Comparison of ENCODE assay signal across 8 cellular contexts in the genomic region with DNA sequence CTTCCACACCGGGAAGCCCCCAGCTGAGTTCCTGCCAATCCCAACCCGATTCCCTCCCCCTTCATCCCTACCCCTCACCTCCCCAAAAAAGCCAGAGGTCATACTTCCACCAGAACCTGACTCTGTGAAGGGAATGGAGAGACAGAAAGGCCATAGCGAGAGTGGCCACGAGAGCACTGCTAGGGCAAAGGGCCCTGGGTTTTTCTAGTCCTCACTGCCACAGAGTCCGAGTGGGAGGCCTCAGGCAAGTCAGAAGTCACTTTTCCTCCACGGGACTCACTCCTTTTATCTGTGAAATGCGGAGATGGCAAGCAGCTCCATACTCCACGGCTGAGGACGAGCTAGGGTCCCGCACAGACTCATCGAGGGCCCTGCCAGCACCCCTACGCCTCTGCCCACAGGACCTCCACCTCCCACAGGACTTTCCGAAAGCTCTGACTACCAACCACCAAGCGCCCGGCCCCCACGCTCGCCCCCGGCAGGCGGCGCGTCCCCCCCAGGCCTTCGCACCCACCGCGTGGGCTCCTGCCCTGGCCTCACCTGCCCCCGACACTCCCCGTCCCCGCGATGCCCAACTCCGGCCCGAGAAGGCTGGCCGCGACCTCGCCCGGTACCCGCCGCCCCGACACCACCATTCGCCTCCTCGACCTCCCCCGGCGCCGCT. TPM values are rescaled to one million over a fixed set of nuclear protein-coding genes. Genes with fewer than 3 reads are reported as not detected.
DNase-seq lines count a peak whose midpoint lies in the region; ATAC-seq and TF ChIP-seq lines count a peak whose summit lies in the region.

No MANE protein-coding gene starts in this region.

- H3K4me2 ChIP-seq in neural cell (ENCODE audit: low read length): peak overlapping the region; percentile 85

- DNase-seq in D341Med (ENCODE audit: low spot score) (peak; percentile 71), NCI-H226 (peak; percentile 32), fibroblast of gingiva (ENCODE audit: low read depth) (peak; percentile 29), HPDE6-E6E7 (ENCODE audit: extremely low spot score) (no peak)
- DNase-seq in activated T-cell treated with anti-CD3 and anti-CD28 coated beads, Interleukin-2, amount 50 U/mL, for 48 hours: peak; percentile 60 to 70

- H3K9me2 ChIP-seq in neural cell (ENCODE audit: insufficient read depth, low read length): no peaks in the 10 kb centered on the region

- H3K4me3 ChIP-seq in neural cell (ENCODE audit: low read length): peak overlapping the region; percentile 91
- H3K4me3 ChIP-seq in subcutaneous abdominal adipose tissue (ENCODE audit: low read depth in 1 of 5, low read length in 5 of 5): peak overlapping the region; percentile 72 to 92 (median 91)

- no peak for TF ChIP-seq EP300 in neural cell (conservative IDR thresholded peaks at IDR 0.05; ENCODE audit: poor library complexity, severe bottlenecking)

- H3K36me3 ChIP-seq in neural cell (ENCODE audit: insufficient read depth, low read length): no peaks in the 10 kb centered on the region
- H3K36me3 ChIP-seq in subcutaneous abdominal adipose tissue (ENCODE audit: control insufficient read depth in 5 of 5, insufficient read depth in 5 of 5, low read length in 5 of 5): peaks cover 0 to 7% (median 0%) of the 10 kb centered on the region in 5 donors

- H3K27me3 ChIP-seq in neural cell (ENCODE audit: insufficient read depth, low read depth, low read length): no peaks in the 10 kb centered on the region
- H3K27me3 ChIP-seq in subcutaneous abdominal adipose tissue (ENCODE audit: control insufficient read depth in 5 of 5, insufficient read depth in 4 of 5, low read length in 5 of 5): no peaks in the 10 kb centered on the region

- no peaks in the 10 kb centered on the region for H3K9me3 ChIP-seq in neural cell (ENCODE audit: low read length)
- no peaks in the 10 kb centered on the region for H3K9me3 ChIP-seq in subcutaneous abdominal adipose tissue (ENCODE audit: control insufficient read depth in 5 of 5, low read length in 5 of 5)

- TF ChIP-seq CTCF in neural cell (IDR thresholded peaks at IDR 0.05; ENCODE audit: poor library complexity, severe bottlenecking): no peak

- no peaks in the 10 kb centered on the region for H4K20me1 ChIP-seq in neural cell (ENCODE audit: insufficient read depth)

- H3F3A ChIP-seq in neural cell (ENCODE audit: insufficient read depth, low read length, poor library complexity, severe bottlenecking): no peaks in the 10 kb centered on the region

- peak overlapping the region; percentile 40 for H2AFZ ChIP-seq in neural cell (ENCODE audit: low read depth, low read length)

- peaks cover 47% of the 10 kb centered on the region for H3K79me2 ChIP-seq in neural cell (replicated peaks; ENCODE audit: insufficient read depth, low read length)

- peak; percentile 19 for ATAC-seq in GM21825 (IDR thresholded peaks at IDR 0.05; ENCODE audit: unreplicated experiment)

- peak overlapping the region; percentile 62 for H3K27ac ChIP-seq in neural cell (ENCODE audit: low read length)
- H3K27ac ChIP-seq in subcutaneous abdominal adipose tissue (ENCODE audit: low read depth, low read length): peak overlapping the region; percentile 97

- peaks cover 0 to 58% (median 42%) of the 10 kb centered on the region in 5 donors for H3K4me1 ChIP-seq in subcutaneous abdominal adipose tissue (ENCODE audit: control insufficient read depth in 5 of 5, insufficient read depth in 5 of 5, low read length in 5 of 5)

- H3K9ac ChIP-seq in neural cell (ENCODE audit: low read length) (peak overlapping the region; percentile 79), subcutaneous abdominal adipose tissue (ENCODE audit: low read length in 5 of 5) (peak overlapping the region; percentile 91 to 99 (median 96))

- TF ChIP-seq RAD21 in neural cell (conservative IDR thresholded peaks at IDR 0.05): no peak

TF ChIP-seq in neural cell, 6 proteins besides CTCF, POLR2A, EP300 and RAD21:
- peak; percentile 13 for TF ChIP-seq SMC3 (conservative IDR thresholded peaks at IDR 0.05; ENCODE audit: poor library complexity)
- no peak for TF ChIP-seq MXI1 (conservative IDR thresholded peaks at IDR 0.05; ENCODE audit: poor library complexity, severe bottlenecking)
- peak; percentile 11 for TF ChIP-seq TAF1 (IDR thresholded peaks at IDR 0.05; ENCODE audit: low read depth)
- TF ChIP-seq POLR2AphosphoS5 (IDR thresholded peaks at IDR 0.05): no peak
- TF ChIP-seq, protein P1, sequence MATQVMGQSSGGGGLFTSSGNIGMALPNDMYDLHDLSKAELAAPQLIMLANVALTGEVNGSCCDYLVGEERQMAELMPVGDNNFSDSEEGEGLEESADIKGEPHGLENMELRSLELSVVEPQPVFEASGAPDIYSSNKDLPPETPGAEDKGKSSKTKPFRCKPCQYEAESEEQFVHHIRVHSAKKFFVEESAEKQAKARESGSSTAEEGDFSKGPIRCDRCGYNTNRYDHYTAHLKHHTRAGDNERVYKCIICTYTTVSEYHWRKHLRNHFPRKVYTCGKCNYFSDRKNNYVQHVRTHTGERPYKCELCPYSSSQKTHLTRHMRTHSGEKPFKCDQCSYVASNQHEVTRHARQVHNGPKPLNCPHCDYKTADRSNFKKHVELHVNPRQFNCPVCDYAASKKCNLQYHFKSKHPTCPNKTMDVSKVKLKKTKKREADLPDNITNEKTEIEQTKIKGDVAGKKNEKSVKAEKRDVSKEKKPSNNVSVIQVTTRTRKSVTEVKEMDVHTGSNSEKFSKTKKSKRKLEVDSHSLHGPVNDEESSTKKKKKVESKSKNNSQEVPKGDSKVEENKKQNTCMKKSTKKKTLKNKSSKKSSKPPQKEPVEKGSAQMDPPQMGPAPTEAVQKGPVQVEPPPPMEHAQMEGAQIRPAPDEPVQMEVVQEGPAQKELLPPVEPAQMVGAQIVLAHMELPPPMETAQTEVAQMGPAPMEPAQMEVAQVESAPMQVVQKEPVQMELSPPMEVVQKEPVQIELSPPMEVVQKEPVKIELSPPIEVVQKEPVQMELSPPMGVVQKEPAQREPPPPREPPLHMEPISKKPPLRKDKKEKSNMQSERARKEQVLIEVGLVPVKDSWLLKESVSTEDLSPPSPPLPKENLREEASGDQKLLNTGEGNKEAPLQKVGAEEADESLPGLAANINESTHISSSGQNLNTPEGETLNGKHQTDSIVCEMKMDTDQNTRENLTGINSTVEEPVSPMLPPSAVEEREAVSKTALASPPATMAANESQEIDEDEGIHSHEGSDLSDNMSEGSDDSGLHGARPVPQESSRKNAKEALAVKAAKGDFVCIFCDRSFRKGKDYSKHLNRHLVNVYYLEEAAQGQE (IDR thresholded peaks at IDR 0.05; ENCODE audit: borderline replicate concordance): no peak
- TF ChIP-seq EZH2 (IDR thresholded peaks at IDR 0.05; ENCODE audit: borderline replicate concordance, insufficient read depth, low read length, poor library complexity, severe bottlenecking): no peak

RNA-seq across cellular contexts. Expression of gene ATP13A3, which starts 0.8 kb away (rescaled TPM):
- 60.1 and 64.7 TPM in 2 replicates for polyA plus RNA-seq in neural cell
- polyA minus RNA-seq in neural cell: 162 and 220 TPM in 2 replicates
